ENCODE assay signal across 26 cellular contexts in the genomic region with DNA sequence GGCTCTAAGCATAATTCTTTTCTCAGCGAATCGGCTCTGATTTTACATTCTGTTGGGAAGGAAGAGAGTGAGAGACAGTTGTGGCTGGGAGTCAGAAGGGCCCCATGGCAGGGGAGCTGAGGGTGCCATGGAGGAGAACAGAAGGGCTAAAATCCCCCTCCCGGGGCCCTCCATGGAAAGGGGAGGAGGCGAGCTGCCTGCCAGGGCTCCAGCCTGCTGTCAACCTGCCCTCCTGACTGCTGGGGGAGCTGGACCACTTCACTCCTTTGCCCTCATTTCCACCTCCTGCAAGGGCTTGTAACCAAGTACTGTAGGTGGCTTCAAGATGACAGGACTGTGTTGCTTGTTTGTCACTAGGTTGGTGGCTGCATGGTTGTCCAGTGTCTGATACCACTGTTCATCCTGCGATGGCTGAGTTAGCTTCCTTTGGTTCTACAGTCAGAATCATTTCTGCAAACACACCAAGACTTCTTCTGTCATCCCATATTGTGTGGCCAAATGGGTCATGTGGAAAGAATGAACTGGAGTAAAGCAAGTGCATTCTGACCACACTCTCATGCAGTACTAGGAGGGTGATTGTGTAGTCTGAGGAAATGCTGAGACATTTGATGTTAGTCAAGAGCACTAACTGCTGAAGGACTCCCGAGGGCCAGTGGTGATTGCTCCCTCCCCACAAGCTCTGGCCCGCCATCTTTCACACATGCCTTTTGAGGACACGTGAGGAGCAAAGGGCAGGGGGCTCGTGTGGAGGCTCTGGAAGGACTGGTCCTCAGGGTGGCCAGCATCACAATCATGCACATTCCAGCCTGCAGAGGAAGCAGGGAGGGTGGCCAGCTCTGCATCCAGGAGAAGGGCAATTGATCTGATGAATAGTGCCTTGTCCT.
DNase-seq lines count a peak whose midpoint lies in the region; ATAC-seq and TF ChIP-seq lines count a peak whose summit lies in the region.
"Had no signal": no experiment of that assay in that cellular context is flagged by ENCODE, and none has a peak within 500 bp of the region (broad histone marks: within the 10 kb centered on the region; RNA-seq: fewer than 3 reads in every experiment).

No MANE protein-coding gene starts in this region.

- H3K27me3 ChIP-seq in mesendoderm (ENCODE audit: insufficient read depth, low read length, poor library complexity), result no peaks in the 10 kb centered on the region
- H3K27me3 ChIP-seq: brain microvascular endothelial cell, spleen, stomach, transverse colon had no signal

- no peak overlapping the region for H3K27ac ChIP-seq in mesendoderm (ENCODE audit: low read depth, low read length)
- H3K27ac ChIP-seq: brain microvascular endothelial cell, spleen, stomach, transverse colon had no signal

- WGBS in mesendoderm (ENCODE audit: extremely low coverage, insufficient coverage, low lambda C conversion rate), result no CpG with 5 or more reads among the region's 9 CpGs

- H3K4me1 ChIP-seq in mesendoderm (ENCODE audit: control insufficient read depth, low read depth, low read length), result peaks cover 11% of the 10 kb centered on the region
- H3K4me1 ChIP-seq: spleen, stomach, transverse colon had no signal

- no peak overlapping the region for H4K5ac ChIP-seq in mesendoderm (ENCODE audit: low read length)

- no peak overlapping the region for H4K8ac ChIP-seq in mesendoderm (ENCODE audit: low read depth, low read length)

- H3K36me3 Mint-ChIP-seq in activated naive CD8-positive, alpha-beta T cell treated with anti-CD3 and anti-CD28 coated beads, Interleukin-2, amount 50 U/mL, for 24 hours (ENCODE audit: low read depth), result no peaks in the 10 kb centered on the region
- H3K36me3 Mint-ChIP-seq in activated naive CD8-positive, alpha-beta T cell treated with anti-CD3 and anti-CD28 coated beads for 36 hours, result no peaks in the 10 kb centered on the region
- no peaks in the 10 kb centered on the region for H3K36me3 Mint-ChIP-seq in progenitor cell of endocrine pancreas (ENCODE audit: insufficient read depth)
- H3K36me3 Mint-ChIP-seq: naive B cell had no signal

- TF ChIP-seq CTCF in astrocyte of the spinal cord (IDR thresholded peaks at IDR 0.05; ENCODE audit: low read depth, low read length) (no peak), progenitor cell of endocrine pancreas (IDR thresholded peaks at IDR 0.05; ENCODE audit: unreplicated experiment) (no peak)

- no peak overlapping the region for H2BK15ac ChIP-seq in mesendoderm (replicated peaks; ENCODE audit: low read depth)

- no peak overlapping the region for H3K4me2 ChIP-seq in mesendoderm (ENCODE audit: low read length)

- H3K56ac ChIP-seq in mesendoderm (ENCODE audit: low read length), result peak overlapping the region; percentile 34

- no peak overlapping the region for H3K4ac ChIP-seq in mesendoderm (ENCODE audit: low read depth, low read length)

- no peak overlapping the region for H2BK120ac ChIP-seq in mesendoderm (ENCODE audit: low read depth, low read length)

- peak overlapping the region; percentile 22 for H2AK5ac ChIP-seq in mesendoderm (ENCODE audit: low read length)

- H3K27me3 Mint-ChIP-seq in activated naive CD8-positive, alpha-beta T cell treated with anti-CD3 and anti-CD28 coated beads, Interleukin-2, amount 50 U/mL, for 24 hours, result no peaks in the 10 kb centered on the region
- H3K27me3 Mint-ChIP-seq in activated naive CD8-positive, alpha-beta T cell treated with anti-CD3 and anti-CD28 coated beads for 36 hours, result no peaks in the 10 kb centered on the region
- H3K27me3 Mint-ChIP-seq in progenitor cell of endocrine pancreas, result peaks cover 8% of the 10 kb centered on the region
- H3K27me3 Mint-ChIP-seq: CD4-positive, alpha-beta T cell had no signal

- H3K27ac Mint-ChIP-seq in activated naive CD8-positive, alpha-beta T cell treated with anti-CD3 and anti-CD28 coated beads, Interleukin-2, amount 50 U/mL, for 24 hours, result no peak overlapping the region
- no peak overlapping the region for H3K27ac Mint-ChIP-seq in activated naive CD8-positive, alpha-beta T cell treated with anti-CD3 and anti-CD28 coated beads for 36 hours
- no peak overlapping the region for H3K27ac Mint-ChIP-seq in progenitor cell of endocrine pancreas
- H3K27ac Mint-ChIP-seq: activated CD4-positive, alpha-beta T cell treated with anti-CD3 and anti-CD28 coated beads, Interleukin-2, amount 10 ng/mL, durations not matched to agents 7 days and 5 days; CD4-positive, alpha-beta T cell had no signal

- peak; percentile 45 for ATAC-seq in activated naive CD8-positive, alpha-beta T cell treated with anti-CD3 and anti-CD28 coated beads, Interleukin-2, amount 50 U/mL, for 24 hours
- no peak for ATAC-seq in GM21367 (IDR thresholded peaks at IDR 0.05; ENCODE audit: unreplicated experiment)
- ATAC-seq: Panc1 had no signal

- no peaks in the 10 kb centered on the region for H3K79me1 ChIP-seq in mesendoderm (ENCODE audit: low read length)

- no peak overlapping the region for H3K18ac ChIP-seq in mesendoderm (ENCODE audit: low read length)

- H3K36me3 ChIP-seq in mesendoderm (ENCODE audit: control insufficient read depth, insufficient read depth, low read length), result no peaks in the 10 kb centered on the region
- H3K36me3 ChIP-seq: brain microvascular endothelial cell, spleen, stomach, transverse colon had no signal

- no peak overlapping the region for H3K4me3 Mint-ChIP-seq in activated naive CD8-positive, alpha-beta T cell treated with anti-CD3 and anti-CD28 coated beads, Interleukin-2, amount 50 U/mL, for 24 hours
- H3K4me3 Mint-ChIP-seq in activated naive CD8-positive, alpha-beta T cell treated with anti-CD3 and anti-CD28 coated beads for 36 hours, result no peak overlapping the region
- H3K4me3 Mint-ChIP-seq in progenitor cell of endocrine pancreas (ENCODE audit: low read depth), result no peak overlapping the region
- H3K4me3 Mint-ChIP-seq: activated CD4-positive, alpha-beta T cell treated with anti-CD3 and anti-CD28 coated beads, Interleukin-2, amount 10 ng/mL, durations not matched to agents 7 days and 5 days; CD4-positive, alpha-beta T cell; naive B cell had no signal

- H3K79me2 ChIP-seq in mesendoderm (ENCODE audit: control insufficient read depth, insufficient read depth, low read length), result no peaks in the 10 kb centered on the region

- no peaks in the 10 kb centered on the region for H3K9me3 Mint-ChIP-seq in activated naive CD8-positive, alpha-beta T cell treated with anti-CD3 and anti-CD28 coated beads, Interleukin-2, amount 50 U/mL, for 24 hours
- H3K9me3 Mint-ChIP-seq in activated naive CD8-positive, alpha-beta T cell treated with anti-CD3 and anti-CD28 coated beads for 36 hours, result no peaks in the 10 kb centered on the region
- no peaks in the 10 kb centered on the region for H3K9me3 Mint-ChIP-seq in progenitor cell of endocrine pancreas (ENCODE audit: low read depth)
- H3K9me3 Mint-ChIP-seq: activated CD4-positive, alpha-beta T cell treated with anti-CD3 and anti-CD28 coated beads, Interleukin-2, amount 10 ng/mL, durations not matched to agents 7 days and 5 days; CD4-positive, alpha-beta T cell; naive B cell had no signal

- no peak overlapping the region for H3K23ac ChIP-seq in mesendoderm (ENCODE audit: low read length)

- H3K4me3 ChIP-seq in astrocyte of the spinal cord (ENCODE audit: low read depth, low read length) (no peak overlapping the region), mesendoderm (ENCODE audit: low read length) (no peak overlapping the region)
- H3K4me3 ChIP-seq: spleen, stomach, transverse colon had no signal

- H3K4me1 Mint-ChIP-seq in activated naive CD8-positive, alpha-beta T cell treated with anti-CD3 and anti-CD28 coated beads, Interleukin-2, amount 50 U/mL, for 24 hours, result peaks cover 22% of the 10 kb centered on the region
- H3K4me1 Mint-ChIP-seq in activated naive CD8-positive, alpha-beta T cell treated with anti-CD3 and anti-CD28 coated beads for 36 hours, result peaks cover 7% of the 10 kb centered on the region
- H3K4me1 Mint-ChIP-seq in progenitor cell of endocrine pancreas (ENCODE audit: low read depth), result peaks cover 4% of the 10 kb centered on the region
- H3K4me1 Mint-ChIP-seq: activated CD4-positive, alpha-beta T cell treated with anti-CD3 and anti-CD28 coated beads, Interleukin-2, amount 10 ng/mL, durations not matched to agents 7 days and 5 days; naive B cell had no signal

- in situ Hi-C loops in astrocyte of the spinal cord (cut with HindIII; ENCODE audit: low sequenced_read_pairs), result no loop called here

- no peak overlapping the region for H3K9ac ChIP-seq in mesendoderm (ENCODE audit: low read length)

- no peak overlapping the region for H2BK5ac ChIP-seq in mesendoderm (ENCODE audit: low read length)

- no peak for DNase-seq in activated naive CD8-positive, alpha-beta T cell treated with anti-CD3 and anti-CD28 coated beads, Interleukin-2, amount 50 U/mL, for 24 hours
- DNase-seq in activated naive CD8-positive, alpha-beta T cell treated with anti-CD3 and anti-CD28 coated beads for 36 hours, result no peak
- DNase-seq in astrocyte of the spinal cord (ENCODE audit: low read depth, low spot score), result peak; percentile 30
- DNase-seq in mesendoderm, result peak; percentile 51
- DNase-seq in progenitor cell of endocrine pancreas (ENCODE audit: low spot score, unreplicated experiment), result no peak
- no peak for DNase-seq in A172 (ENCODE audit: low spot score)
- DNase-seq: activated CD4-positive, alpha-beta T cell treated with anti-CD3 and anti-CD28 coated beads, Interleukin-2, amount 10 ng/mL, durations not matched to agents 7 days and 5 days; activated effector memory CD4-positive, alpha-beta T cell treated with Interleukin-2 at 50 U/mL for 16 hours; brain microvascular endothelial cell; CD4-positive, alpha-beta T cell; DMS153; effector memory CD4-positive, alpha-beta T cell; GDM1; naive B cell; NCI-H1092; NCI-H2029; NCI-H446 treated with DMSO at 0.1 percent for 48 hours; NK-92 treated with Interleukin-12 subunit alpha and Interleukin-12 subunit beta, amount 100 ng/mL, for 24 hours; nucleus accumbens; spleen; stimulated activated CD4-positive, alpha-beta T cell treated with anti-CD3 and anti-CD28 coated beads, Interleukin-4, amount 100 ng/mL, for 1 hour; stomach; T-helper 1 cell; transverse colon had no signal

Comparison
In these comparisons a context has a peak if more than half of its experiments do, and no peak if none do; other contexts are left out.
1. DNase-seq: peak in astrocyte of the spinal cord (single experiment) and mesendoderm (single experiment); none in activated naive CD8-positive, alpha-beta T cell treated with anti-CD3 and anti-CD28 coated beads, Interleukin-2, amount 50 U/mL, for 24 hours (single experiment), activated naive CD8-positive, alpha-beta T cell treated with anti-CD3 and anti-CD28 coated beads for 36 hours (single experiment), progenitor cell of endocrine pancreas (single experiment) and A172 (single experiment).